Comparison of ENCODE assay signal across 8 cellular contexts in the genomic region with DNA sequence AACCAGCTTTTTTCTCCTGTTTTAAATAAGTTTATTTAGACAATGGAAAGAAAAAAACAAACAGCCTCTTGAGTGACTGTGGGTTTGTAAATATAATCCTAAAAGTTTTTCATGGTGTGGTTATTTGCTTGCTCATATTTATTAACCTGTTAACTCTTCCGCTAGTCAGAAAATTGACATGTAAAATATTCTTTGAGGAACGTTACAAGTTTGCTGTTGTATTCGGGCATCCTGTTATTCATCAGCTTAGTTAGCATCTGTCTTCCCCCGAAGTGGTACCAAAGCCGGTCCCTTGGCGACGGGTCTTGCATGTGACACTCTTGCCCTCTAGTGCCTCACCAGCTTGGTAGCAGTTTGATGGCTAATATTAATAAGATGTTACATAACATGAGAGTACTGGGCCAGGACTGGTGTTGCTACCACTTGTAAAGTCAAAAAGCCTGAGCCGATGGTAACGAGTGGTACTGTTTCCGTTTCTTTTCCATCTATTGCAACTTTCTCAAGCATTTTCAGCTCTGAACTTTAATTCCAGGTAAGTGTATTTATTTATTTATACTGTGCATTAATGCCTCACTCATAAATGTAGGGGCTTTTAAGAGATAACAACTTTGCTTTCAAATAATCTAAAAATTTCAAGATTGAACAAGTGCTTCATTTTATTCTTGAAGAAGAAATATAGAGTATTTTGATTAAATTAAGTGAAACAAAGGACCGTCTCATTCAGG. TPM values are rescaled to one million over a fixed set of nuclear protein-coding genes. Genes with fewer than 3 reads are reported as not detected.
DNase-seq lines count a peak whose midpoint lies in the region; ATAC-seq and TF ChIP-seq lines count a peak whose summit lies in the region.

A gene (plus strand): TSS at position 426 of the 725 bp plus-strand sequence. CDS start 19,425 bp downstream, outside the sequence.

- H3K4me1 ChIP-seq in right lobe of liver (peaks cover 0 to 11% (median 0%) of the 10 kb centered on the region in 4 donors), tibial artery (peaks cover 0 to 14% (median 11%) of the 10 kb centered on the region in 4 donors)

- intact Hi-C loops in right lobe of liver (cut with DNase I) = no loop called here
- intact Hi-C loops in tibial artery (cut with DNase I; ENCODE audit: low total_unique reads) = no loop called here

- peaks cover 6% of the 10 kb centered on the region for H3K9me3 ChIP-seq in KOPT-K1 (ENCODE audit: insufficient read depth, low read length, poor library complexity, severe bottlenecking)
- no peaks in the 10 kb centered on the region for H3K9me3 ChIP-seq in right lobe of liver
- H3K9me3 ChIP-seq in tibial artery = no peaks in the 10 kb centered on the region

- WGBS in right lobe of liver (ENCODE audit: insufficient coverage, low coverage, low lambda C conversion rate, missing lambda C conversion rate) = 17% methylated on average over 11 of the region's 11 CpGs

- peak; percentile 20 for DNase-seq in DMS153 treated with DMSO at 0.1 percent for 48 hours (lab: John Stamatoyannopoulos, UW; ENCODE audit: unreplicated experiment)
- peak; percentile 51 for DNase-seq in GM20000 (ENCODE audit: low spot score)
- peak; percentile 51 for DNase-seq in RWPE1 (ENCODE audit: low spot score)
- no peak for DNase-seq in coronary artery (ENCODE audit: low spot score)
- DNase-seq in right lobe of liver = peak; percentile 58 to 75 (median 60)
- peak; percentile 26 to 67 for DNase-seq in tibial artery

- peaks cover 23% of the 10 kb centered on the region for H3K36me3 ChIP-seq in KOPT-K1 (ENCODE audit: insufficient read depth, low read length)
- no peaks in the 10 kb centered on the region for H3K36me3 ChIP-seq in right lobe of liver
- no peaks in the 10 kb centered on the region for H3K36me3 ChIP-seq in tibial artery

- CTCF ChIA-PET in RWPE1 (lab: Yijun Ruan, JAX) = interaction anchor here (0.5 to 2.2 kb wide), 5 partner anchors 10 to 1675 kb away, joined by 3 to 14 read pairs (median 3); no protein-coding TSS in a partner anchor

- peak within 1 kb of the TSS; percentile 71 for H3K4me3 ChIP-seq in coronary artery
- peak within 1 kb of the TSS; percentile 26 to 50 (median 38) for H3K4me3 ChIP-seq in right lobe of liver
- peak within 1 kb of the TSS; percentile 49 to 51 for H3K4me3 ChIP-seq in tibial artery

- peaks cover 0 to 23% of the 10 kb centered on the region in 2 donors for H3K27me3 ChIP-seq in right lobe of liver
- H3K27me3 ChIP-seq in tibial artery = peaks cover 0 to 11% of the 10 kb centered on the region in 2 donors

- ATAC-seq in right lobe of liver = peak; percentile 81 to 92 (median 85)
- ATAC-seq in HG03342 (IDR thresholded peaks at IDR 0.05; ENCODE audit: unreplicated experiment) = no peak

- no peak for TF ChIP-seq POLR2A in right lobe of liver (IDR thresholded peaks at IDR 0.05)

- TF ChIP-seq CTCF in GM20000 (IDR thresholded peaks at IDR 0.05; ENCODE audit: extremely low read depth, missing control alignments) = peak; percentile 8
- peak; percentile 73 for TF ChIP-seq CTCF in RWPE1 (conservative IDR thresholded peaks at IDR 0.05; ENCODE audit: low read depth)
- TF ChIP-seq CTCF in coronary artery (IDR thresholded peaks at IDR 0.05) = no peak
- peak; percentile 31 to 43 (median 34) for TF ChIP-seq CTCF in right lobe of liver (IDR thresholded peaks at IDR 0.05)
- TF ChIP-seq CTCF in tibial artery (IDR thresholded peaks at IDR 0.05) = peak in 1 of 2 experiments; percentile 42

- H3K27ac ChIP-seq in KOPT-K1 (ENCODE audit: low read depth, low read length, poor library complexity, severe bottlenecking) = peak within 1 kb of the TSS; percentile 95
- H3K27ac ChIP-seq in RWPE1 = peak within 1 kb of the TSS; percentile 18
- H3K27ac ChIP-seq in coronary artery = no peak within 1 kb of the TSS
- no peak within 1 kb of the TSS for H3K27ac ChIP-seq in right lobe of liver
- H3K27ac ChIP-seq in tibial artery = no peak within 1 kb of the TSS

- POLR2A ChIA-PET in RWPE1 (lab: Yijun Ruan, JAX; ENCODE audit: low non-redundant PET) = no interaction called here

RNA-seq across cellular contexts. Expression of the gene that starts here (rescaled TPM):
- 1 to 10 TPM in 1 of 6 experiments, under 1 TPM in 5; 0.25 to 1.0 (median 0.57) TPM for total RNA-seq in right lobe of liver

Comparison
In these comparisons a context has a peak if more than half of its experiments do, and no peak if none do; other contexts are left out.
1. H3K27ac ChIP-seq: peak in KOPT-K1 (single experiment) and RWPE1 (single experiment); none in coronary artery (0 of 2), right lobe of liver (0 of 3) and tibial artery (0 of 2).
2. Peak in every context shown above with its lines, with median percentiles within 50 percentile points of each other: H3K4me3 ChIP-seq.